In the genomic region with DNA sequence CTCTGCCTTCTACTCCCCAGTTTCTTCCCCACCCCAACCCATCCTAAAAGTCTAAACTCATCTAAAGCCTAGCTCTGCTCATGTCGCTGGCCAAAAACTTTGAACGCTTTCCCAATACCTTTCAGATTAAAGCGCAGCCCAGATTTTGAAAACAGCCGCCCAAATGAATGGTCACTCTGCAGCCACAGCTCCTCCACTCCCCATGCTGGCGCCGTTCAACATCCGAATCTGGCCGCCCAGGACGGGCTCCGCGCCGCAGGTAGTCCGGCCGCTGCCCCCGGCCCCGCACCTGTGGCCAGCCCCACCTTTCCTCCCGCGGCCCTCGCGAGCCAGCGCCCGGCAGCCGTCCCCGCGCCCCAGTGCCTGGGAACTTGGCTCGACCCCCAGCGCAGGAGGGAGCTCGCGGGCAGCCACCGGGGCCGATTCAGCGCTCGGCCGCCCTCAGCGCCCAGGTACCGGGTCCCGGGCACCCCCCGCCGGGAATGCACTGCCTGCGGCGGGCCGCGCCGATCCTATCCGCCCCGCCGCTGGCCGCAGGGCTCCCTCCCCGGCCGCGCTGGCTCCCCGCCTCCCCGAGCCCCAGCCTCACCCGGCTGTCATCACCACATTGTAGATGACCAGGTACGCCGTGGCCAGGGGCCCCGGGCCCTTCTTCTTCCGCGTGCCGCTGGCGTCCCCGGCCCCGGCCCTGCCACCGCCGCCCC, we compare ENCODE assay signal across 8 cellular contexts. TPM values are rescaled to one million over a fixed set of nuclear protein-coding genes. Genes with fewer than 3 reads are reported as not detected.
DNase-seq lines count a peak whose midpoint lies in the region; ATAC-seq, FAIRE-seq and TF ChIP-seq lines count a peak whose summit lies in the region.

No MANE protein-coding gene starts in this region.

- no peaks in the 10 kb centered on the region for H3K9me3 Mint-ChIP-seq in chondrocyte (ENCODE audit: low read depth)

- no peak overlapping the region for H3K4me3 Mint-ChIP-seq in chondrocyte (ENCODE audit: unreplicated experiment)

- peaks cover 11% of the 10 kb centered on the region for H3K36me3 Mint-ChIP-seq in chondrocyte (ENCODE audit: low read depth)

- WGBS in right lobe of liver (ENCODE audit: insufficient coverage, low coverage, low lambda C conversion rate, missing lambda C conversion rate): under 1% methylated on average over 24 of the region's 65 CpGs

- H3K4me1 Mint-ChIP-seq in chondrocyte (ENCODE audit: low read depth): peaks cover 35% of the 10 kb centered on the region

- TF ChIP-seq POLR2A in GM18505 (IDR thresholded peaks at IDR 0.05; ENCODE audit: borderline replicate concordance, extremely low read depth, insufficient read depth, insufficient read length): no peak
- TF ChIP-seq POLR2A in right lobe of liver (IDR thresholded peaks at IDR 0.05): no peak

- TF ChIP-seq CTCF in chondrocyte (IDR thresholded peaks at IDR 0.05): peak; percentile 70
- TF ChIP-seq CTCF in right lobe of liver (IDR thresholded peaks at IDR 0.05): peak; percentile 2 to 44 (median 25)

- peaks cover 0 to 25% (median 6%) of the 10 kb centered on the region in 4 donors for H3K4me1 ChIP-seq in right lobe of liver

- peak; percentile 35 for ATAC-seq in GM18505 (IDR thresholded peaks at IDR 0.05; ENCODE audit: unreplicated experiment)
- peak; percentile 42 for ATAC-seq in HG02885 (IDR thresholded peaks at IDR 0.05; ENCODE audit: poor library complexity, unreplicated experiment)
- ATAC-seq in right lobe of liver: peak; percentile 31 to 65 (median 56)

- no peaks in the 10 kb centered on the region for H3K27me3 Mint-ChIP-seq in chondrocyte (ENCODE audit: low read depth)

- H3K27ac Mint-ChIP-seq in chondrocyte (ENCODE audit: unreplicated experiment): peak overlapping the region; percentile 82

- no peaks in the 10 kb centered on the region for H3K27me3 ChIP-seq in right lobe of liver

- H3K27ac ChIP-seq in right lobe of liver (peak overlapping the region; percentile 89 to 93 (median 91)), substantia nigra (ENCODE audit: low read depth, low read length, poor library complexity, severe bottlenecking) (peak overlapping the region; percentile 97)

- FAIRE-seq in HTR-8/SVneo (lab: Jason Lieb, UNC): no peak

- no peaks in the 10 kb centered on the region for H3K9me3 ChIP-seq in right lobe of liver

- peaks cover 0 to 17% (median 0%) of the 10 kb centered on the region in 4 donors for H3K36me3 ChIP-seq in right lobe of liver

- intact Hi-C loops in right lobe of liver (cut with DNase I): no loop called here

- peak; percentile 59 for DNase-seq in Ammon's horn (ENCODE audit: low spot score)
- peak; percentile 71 for DNase-seq in OCI-M1 (lab: John Stamatoyannopoulos, UW)
- peak; percentile 86 for DNase-seq in chondrocyte (ENCODE audit: low spot score)
- DNase-seq in right lobe of liver: peak; percentile 77 to 81 (median 80)
- peak in 44 of 49 donors; percentile 22 to 87 (median 66) for DNase-seq in substantia nigra (lab: John Stamatoyannopoulos, UW)
- DNase-seq in HTR-8/SVneo (ENCODE audit: insufficient read length, low spot score): no peak

- peak overlapping the region; percentile 81 to 94 (median 91) for H3K4me3 ChIP-seq in right lobe of liver

RNA-seq across cellular contexts. Expression of gene HACD2, which starts 0.4 kb away (rescaled TPM):
- total RNA-seq in chondrocyte (78.4 to 106 TPM (median 79.0 TPM) in 3 replicates), right lobe of liver (10 to 100 TPM; 23.0 to 39.8 (median 27.2) TPM)
